ENCODE assay signal across 13 cellular contexts in the genomic region with DNA sequence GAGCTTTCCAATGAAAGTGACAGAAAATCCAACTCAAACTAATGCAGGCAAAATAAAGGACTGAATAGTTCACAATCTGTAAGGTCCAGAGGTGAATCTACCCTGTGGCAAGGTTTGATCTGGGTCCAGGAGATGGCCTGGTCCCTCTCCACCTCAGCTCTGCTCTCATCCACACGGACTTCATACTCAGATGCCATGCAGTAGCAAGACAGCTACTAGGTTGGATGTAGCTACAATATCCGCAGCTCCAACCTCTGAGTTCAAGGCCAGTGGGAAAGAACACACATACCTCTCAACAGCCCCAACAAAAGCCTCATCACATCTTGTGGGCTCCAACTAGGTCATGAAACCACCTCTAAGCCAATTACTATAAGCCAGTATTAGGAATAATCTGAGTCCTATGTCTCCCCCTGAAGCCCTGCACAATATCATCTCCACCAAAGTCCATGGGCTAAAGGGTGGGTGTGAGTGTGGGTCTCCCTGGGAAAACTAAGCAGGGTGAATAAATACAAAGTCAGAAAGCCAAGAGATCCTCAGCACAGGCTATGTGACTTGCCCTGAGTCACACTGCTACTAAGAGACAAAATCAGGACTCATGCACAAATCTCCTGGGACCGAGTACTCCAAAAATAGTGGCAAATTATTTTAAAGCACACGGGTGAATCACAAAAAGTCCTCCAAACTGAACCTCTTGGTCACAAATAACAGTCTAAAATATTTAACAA.
A peak's percentile ranks its signal among the peaks of the same experiment; 100 is the strongest.
DNase-seq lines count a peak whose midpoint lies in the region; ATAC-seq, FAIRE-seq and TF ChIP-seq lines count a peak whose summit lies in the region.
"Had no signal": no experiment of that assay in that cellular context is flagged by ENCODE, and none has a peak within 500 bp of the region (broad histone marks: within the 10 kb centered on the region; RNA-seq: fewer than 3 reads in every experiment).

No MANE protein-coding gene starts in this region.

- DNase-seq in astrocyte (ENCODE audit: low read depth) (no peak), osteoblast (ENCODE audit: insufficient read length, low spot score, missing footprints) (peak; percentile 58), NCI-H187 (lab: John Stamatoyannopoulos, UW) (no peak), T-helper 9 cell (no peak), brain microvascular endothelial cell (no peak)
- DNase-seq: activated CD8-positive, alpha-beta T cell treated with anti-CD3 and anti-CD28 coated beads, Interleukin-2, amount 10 ng/mL, durations not matched to agents 7 days and 5 days; effector memory CD8-positive, alpha-beta T cell; midbrain; thyroid gland had no signal

- FAIRE-seq in astrocyte (lab: Jason Lieb, UNC) = peak; percentile 73

- H3K4me2 ChIP-seq in astrocyte (ENCODE audit: low read length) = no peak overlapping the region
- no peak overlapping the region for H3K4me2 ChIP-seq in osteoblast (ENCODE audit: insufficient read depth, low read length)
- H3K4me2 ChIP-seq: hepatocyte had no signal

- H3K4me1 ChIP-seq in astrocyte (ENCODE audit: insufficient read depth, low read length) (no peaks in the 10 kb centered on the region), osteoblast (ENCODE audit: insufficient read depth, low read length) (peaks cover 7% of the 10 kb centered on the region)

- no peaks in the 10 kb centered on the region for H3K79me2 ChIP-seq in astrocyte (ENCODE audit: insufficient read depth, low read length)
- no peaks in the 10 kb centered on the region for H3K79me2 ChIP-seq in osteoblast (ENCODE audit: insufficient read depth, low read length)

- peaks cover 10% of the 10 kb centered on the region for H4K20me1 ChIP-seq in astrocyte (ENCODE audit: insufficient read depth, low read length)
- H4K20me1 ChIP-seq in osteoblast (ENCODE audit: insufficient read depth, low read length) = peaks cover 5% of the 10 kb centered on the region

- no peak for TF ChIP-seq CTCF in astrocyte (IDR thresholded peaks at IDR 0.05; ENCODE audit: insufficient read depth, low read depth, low read length)
- TF ChIP-seq CTCF in osteoblast (IDR thresholded peaks at IDR 0.05; ENCODE audit: extremely low read depth, low read depth, low read length) = no peak
- TF ChIP-seq CTCF in brain microvascular endothelial cell (IDR thresholded peaks at IDR 0.05; ENCODE audit: low read depth, low read length, missing control alignments) = no peak

- no peaks in the 10 kb centered on the region for H3K9me3 Mint-ChIP-seq in astrocyte (ENCODE audit: unreplicated experiment)
- H3K9me3 Mint-ChIP-seq in activated T-helper 17 cell treated with anti-CD3 and anti-CD28 coated beads, Interleukin-2, amount 50 U/mL, for 72 hours = peaks cover 8% of the 10 kb centered on the region
- H3K9me3 Mint-ChIP-seq: effector memory CD8-positive, alpha-beta T cell had no signal

- H3K36me3 Mint-ChIP-seq in astrocyte (ENCODE audit: low read depth, unreplicated experiment) = peaks cover 2% of the 10 kb centered on the region
- H3K36me3 Mint-ChIP-seq in activated T-helper 17 cell treated with anti-CD3 and anti-CD28 coated beads, Interleukin-2, amount 50 U/mL, for 72 hours (ENCODE audit: low read depth) = no peaks in the 10 kb centered on the region

- H3K4me3 Mint-ChIP-seq in astrocyte (ENCODE audit: unreplicated experiment) = peak overlapping the region; percentile 55
- H3K4me3 Mint-ChIP-seq in activated T-helper 17 cell treated with anti-CD3 and anti-CD28 coated beads, Interleukin-2, amount 50 U/mL, for 72 hours = no peak overlapping the region
- H3K4me3 Mint-ChIP-seq: activated CD8-positive, alpha-beta T cell treated with anti-CD3 and anti-CD28 coated beads, Interleukin-2, amount 10 ng/mL, durations not matched to agents 7 days and 5 days; effector memory CD8-positive, alpha-beta T cell had no signal

- peaks cover 22% of the 10 kb centered on the region for H3K4me1 Mint-ChIP-seq in astrocyte (ENCODE audit: low read depth, unreplicated experiment)
- H3K4me1 Mint-ChIP-seq in activated T-helper 17 cell treated with anti-CD3 and anti-CD28 coated beads, Interleukin-2, amount 50 U/mL, for 72 hours = no peaks in the 10 kb centered on the region

- H3K9me3 ChIP-seq in astrocyte (ENCODE audit: insufficient read depth, low read depth, low read length) (no peaks in the 10 kb centered on the region), osteoblast (ENCODE audit: low read depth, low read length) (no peaks in the 10 kb centered on the region)
- H3K9me3 ChIP-seq: thyroid gland had no signal

- H3K27me3 ChIP-seq in astrocyte (ENCODE audit: insufficient read depth, low read length) (no peaks in the 10 kb centered on the region), osteoblast (ENCODE audit: insufficient read depth, low read length) (no peaks in the 10 kb centered on the region), brain microvascular endothelial cell (replicated peaks) (no peaks in the 10 kb centered on the region)
- H3K27me3 ChIP-seq: hepatocyte, thyroid gland had no signal

- H3K27me3 Mint-ChIP-seq in astrocyte (ENCODE audit: low read depth, unreplicated experiment) = no peaks in the 10 kb centered on the region
- no peaks in the 10 kb centered on the region for H3K27me3 Mint-ChIP-seq in activated T-helper 17 cell treated with anti-CD3 and anti-CD28 coated beads, Interleukin-2, amount 50 U/mL, for 72 hours
- H3K27me3 Mint-ChIP-seq: effector memory CD8-positive, alpha-beta T cell had no signal

- no peak overlapping the region for H3K27ac Mint-ChIP-seq in astrocyte (ENCODE audit: unreplicated experiment)
- no peak overlapping the region for H3K27ac Mint-ChIP-seq in activated T-helper 17 cell treated with anti-CD3 and anti-CD28 coated beads, Interleukin-2, amount 50 U/mL, for 72 hours
- H3K27ac Mint-ChIP-seq: activated CD8-positive, alpha-beta T cell treated with anti-CD3 and anti-CD28 coated beads, Interleukin-2, amount 10 ng/mL, durations not matched to agents 7 days and 5 days; effector memory CD8-positive, alpha-beta T cell had no signal

- in situ Hi-C loops in brain microvascular endothelial cell (cut with HindIII; ENCODE audit: low pct_ligation_motif_present, low sequenced_read_pairs) = no loop called here

- no peak overlapping the region for H2AFZ ChIP-seq in astrocyte (ENCODE audit: low read depth, low read length)
- H2AFZ ChIP-seq in osteoblast (ENCODE audit: low read length) = no peak overlapping the region
- H2AFZ ChIP-seq: hepatocyte had no signal

- H3K9ac ChIP-seq in astrocyte (ENCODE audit: low read length) = no peak overlapping the region

- H3K36me3 ChIP-seq in astrocyte (ENCODE audit: insufficient read depth, low read length) = no peaks in the 10 kb centered on the region
- no peaks in the 10 kb centered on the region for H3K36me3 ChIP-seq in osteoblast (ENCODE audit: insufficient read depth, low read length)
- H3K36me3 ChIP-seq in brain microvascular endothelial cell (replicated peaks) = no peaks in the 10 kb centered on the region
- H3K36me3 ChIP-seq: thyroid gland had no signal

- no peak overlapping the region for H3K27ac ChIP-seq in astrocyte (ENCODE audit: low read depth, low read length)
- no peak overlapping the region for H3K27ac ChIP-seq in osteoblast (ENCODE audit: low read depth, low read length)
- no peak overlapping the region for H3K27ac ChIP-seq in brain microvascular endothelial cell
- H3K27ac ChIP-seq: hepatocyte had no signal

- peak; percentile 44 for ATAC-seq in GM18867 (IDR thresholded peaks at IDR 0.05; ENCODE audit: unreplicated experiment)
- peak; percentile 40 for ATAC-seq in HG03066 (IDR thresholded peaks at IDR 0.05; ENCODE audit: low read depth, unreplicated experiment)
- ATAC-seq in activated T-helper 17 cell treated with anti-CD3 and anti-CD28 coated beads, Interleukin-2, amount 50 U/mL, for 72 hours (replicated peaks) = no peak
- ATAC-seq: activated CD8-positive, alpha-beta T cell treated with anti-CD3 and anti-CD28 coated beads, Interleukin-2, amount 10 ng/mL, durations not matched to agents 7 days and 5 days; effector memory CD8-positive, alpha-beta T cell had no signal

- H3K4me3 ChIP-seq in astrocyte (ENCODE audit: insufficient read depth, low read depth, low read length) (no peak overlapping the region), osteoblast (ENCODE audit: insufficient read depth, low read length) (no peak overlapping the region), brain microvascular endothelial cell (ENCODE audit: low read depth, low read length) (no peak overlapping the region)
- H3K4me3 ChIP-seq: hepatocyte, thyroid gland had no signal
